Comparison of ENCODE assay signal across 8 cellular contexts in genomic region chr16:67000384-67001158, GRCh38.
A peak's percentile ranks its signal among the peaks of the same experiment; 100 is the strongest.
DNase-seq lines count a peak whose midpoint lies in the region; ATAC-seq and TF ChIP-seq lines count a peak whose summit lies in the region.

No MANE protein-coding gene starts in this region.

- TF ChIP-seq CTCF in epithelial cell of esophagus (IDR thresholded peaks at IDR 0.05; ENCODE audit: insufficient read depth, low read depth, low read length, missing control alignments) = no peak

- H3K27ac Mint-ChIP-seq in stimulated activated naive CD8-positive, alpha-beta T cell treated with anti-CD3 and anti-CD28 coated beads, Interleukin-15, amount 100 ng/mL, for 72 hours = peak overlapping the region; percentile 1 to 71

- H3K9me3 ChIP-seq in muscle layer of colon (ENCODE audit: low read length) = no peaks in the 10 kb centered on the region

- no peak overlapping the region for H3K9ac ChIP-seq in muscle layer of colon (ENCODE audit: low read length)

- ATAC-seq in stimulated activated naive CD8-positive, alpha-beta T cell treated with anti-CD3 and anti-CD28 coated beads, Interleukin-15, amount 100 ng/mL, for 72 hours = peak; percentile 79

- no peaks in the 10 kb centered on the region for H3K9me3 Mint-ChIP-seq in stimulated activated naive CD8-positive, alpha-beta T cell treated with anti-CD3 and anti-CD28 coated beads, Interleukin-15, amount 100 ng/mL, for 72 hours

- peak overlapping the region; percentile 72 to 84 for H3K4me3 Mint-ChIP-seq in stimulated activated naive CD8-positive, alpha-beta T cell treated with anti-CD3 and anti-CD28 coated beads, Interleukin-15, amount 100 ng/mL, for 72 hours

- H3K4me3 ChIP-seq in epithelial cell of esophagus (ENCODE audit: low read length) = peak overlapping the region; percentile 51
- peak overlapping the region; percentile 45 for H3K4me3 ChIP-seq in muscle layer of colon (ENCODE audit: low read depth in 1 of 2, low read length in 2 of 2)

- DNase-seq in GM03348 (ENCODE audit: low spot score) (peak; percentile 89), NCI-H2227 treated with DMSO at 0.1 percent for 48 hours (lab: John Stamatoyannopoulos, UW) (peak; percentile 66), activated T-cell treated with anti-CD3 and anti-CD28 coated beads for 4 hours (peak; percentile 36), epithelial cell of esophagus (ENCODE audit: low read depth) (peak; percentile 40), SW480 (ENCODE audit: low spot score) (no peak), amniotic stem cell (lab: John Stamatoyannopoulos, UW) (no peak)
- peak in 1 of 2 donors; percentile 55 for DNase-seq in stimulated activated naive CD8-positive, alpha-beta T cell treated with anti-CD3 and anti-CD28 coated beads, Interleukin-15, amount 100 ng/mL, for 72 hours

- peak overlapping the region; percentile 48 for H3K27ac ChIP-seq in muscle layer of colon (ENCODE audit: low read depth, low read length)

- no peaks in the 10 kb centered on the region for H3K36me3 ChIP-seq in muscle layer of colon (ENCODE audit: insufficient read depth, low read length)

- peaks cover 8% of the 10 kb centered on the region for H3K4me1 ChIP-seq in muscle layer of colon (ENCODE audit: insufficient read depth, low read length)

- peaks cover 28% of the 10 kb centered on the region for H3K27me3 Mint-ChIP-seq in stimulated activated naive CD8-positive, alpha-beta T cell treated with anti-CD3 and anti-CD28 coated beads, Interleukin-15, amount 100 ng/mL, for 72 hours

- peaks cover 35% of the 10 kb centered on the region for H3K4me1 Mint-ChIP-seq in stimulated activated naive CD8-positive, alpha-beta T cell treated with anti-CD3 and anti-CD28 coated beads, Interleukin-15, amount 100 ng/mL, for 72 hours

- no peaks in the 10 kb centered on the region for H3K27me3 ChIP-seq in muscle layer of colon (ENCODE audit: control insufficient read depth in 1 of 2, insufficient read depth in 2 of 2, low read length in 2 of 2)

Comparison
In these comparisons a context has a peak if more than half of its experiments do, and no peak if none do; other contexts are left out.
1. DNase-seq: peak in GM03348 (single experiment), NCI-H2227 treated with DMSO at 0.1 percent for 48 hours (single experiment), activated T-cell treated with anti-CD3 and anti-CD28 coated beads for 4 hours (single experiment) and epithelial cell of esophagus (single experiment); none in SW480 (single experiment) and amniotic stem cell (single experiment).